ENCODE assay signal across 7 cellular contexts in the genomic region with DNA sequence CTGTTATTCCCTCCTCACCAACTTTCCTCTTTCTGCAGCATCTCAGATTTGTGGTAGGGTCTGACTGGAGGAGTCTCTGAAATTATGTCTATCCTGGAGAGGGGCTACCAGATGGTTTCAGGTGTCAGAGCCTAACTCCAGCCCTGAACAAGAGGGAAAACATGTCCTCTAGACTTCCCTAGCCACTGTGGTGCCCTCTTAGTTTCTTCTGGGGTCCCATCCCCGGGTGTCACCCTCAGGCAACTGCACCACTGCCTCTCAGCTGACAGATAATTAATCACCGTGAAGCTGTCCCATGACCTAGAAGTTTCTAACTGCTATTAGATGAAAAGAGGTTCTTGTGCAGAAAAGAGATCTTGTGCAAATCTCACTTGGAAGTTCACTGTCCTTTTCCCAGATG.
"Had no signal": no experiment of that assay in that cellular context is flagged by ENCODE, and none has a peak within 500 bp of the region (broad histone marks: within the 10 kb centered on the region; RNA-seq: fewer than 3 reads in every experiment).

No MANE protein-coding gene starts in this region.

- H3K9me3 ChIP-seq: HAP-1 had no signal

- H3K36me3 ChIP-seq: HAP-1 had no signal

- DNase-seq: GM23248, GOT3, H7, HFFc6, IMR-90 had no signal

- H3K27ac ChIP-seq: GM23248, HL-60 had no signal

- H3K4me3 Mint-ChIP-seq: HFFc6 had no signal

- H3K4me3 ChIP-seq: GM23248, HAP-1 had no signal

- H3K9ac ChIP-seq: GM23248 had no signal

- H3K27ac Mint-ChIP-seq: HFFc6 had no signal
